ENCODE assay signal across 25 cellular contexts in the genomic region with DNA sequence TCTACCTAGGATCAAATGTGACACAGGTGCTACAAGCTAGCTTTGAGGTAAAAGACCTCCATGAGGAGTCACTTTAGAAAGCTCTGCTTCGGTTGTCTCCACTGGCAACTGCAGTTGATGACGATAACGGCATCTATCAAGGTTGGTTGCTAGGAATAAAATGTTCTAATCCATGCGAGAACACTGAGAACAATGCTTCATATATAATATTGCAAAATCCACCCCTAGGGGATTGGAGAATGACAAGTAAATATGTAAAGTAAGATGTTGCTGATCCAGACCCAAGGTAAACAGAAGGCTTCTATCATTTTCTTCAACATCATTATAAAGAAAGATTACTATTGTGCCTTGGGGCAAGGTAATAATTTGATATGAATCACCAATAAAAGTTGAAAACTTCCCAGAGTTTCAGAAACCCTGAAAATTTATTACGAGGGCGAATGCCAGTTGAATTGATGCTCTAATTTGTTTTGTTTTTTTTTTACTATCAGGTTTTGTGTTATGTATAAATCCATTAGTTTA.
"Had no signal": no experiment of that assay in that cellular context is flagged by ENCODE, and none has a peak within 500 bp of the region (broad histone marks: within the 10 kb centered on the region; RNA-seq: fewer than 3 reads in every experiment).

No MANE protein-coding gene starts in this region.

- H3K36me3 Mint-ChIP-seq: activated naive CD4-positive, alpha-beta T cell treated with anti-CD3 and anti-CD28 coated beads, Interleukin-2, amount 50 U/mL, for 24 hours; brain had no signal

- H3K36me3 ChIP-seq: esophagus muscularis mucosa, gastrocnemius medialis, left ventricle myocardium inferior, neutrophil, ovary, prostate gland, spleen, WERI-Rb-1 had no signal

- ATAC-seq: gastrocnemius medialis, natural killer cell had no signal

- H3K4me3 Mint-ChIP-seq: activated naive CD4-positive, alpha-beta T cell treated with anti-CD3 and anti-CD28 coated beads, Interleukin-2, amount 50 U/mL, for 24 hours; brain; natural killer cell had no signal

- H3K9me3 ChIP-seq: gastrocnemius medialis, neutrophil, ovary, prostate gland, testis had no signal

- DNase-seq: activated CD4-positive, alpha-beta T cell treated with anti-CD3 and anti-CD28 coated beads for 1 hour; activated CD4-positive, alpha-beta T cell treated with anti-CD3 and anti-CD28 coated beads, Interleukin-2, amount 50 U/mL, for 1 hour; activated gamma-delta T cell treated with Interleukin-2 at 50 U/mL for 16 hours; activated T-cell treated with anti-CD3 and anti-CD28 coated beads, Interleukin-2, amount 50 U/mL, for 1 hour; anterior cingulate cortex; central memory CD4-positive, alpha-beta T cell; dermis blood vessel endothelial cell; effector CD8-positive, alpha-beta T cell; gastrocnemius medialis; hippocampal formation; left ventricle myocardium inferior; midbrain; natural killer cell; ovary; spleen; stimulated activated CD4-positive, alpha-beta T cell treated with anti-CD3 and anti-CD28 coated beads, Interleukin-4, amount 100 ng/mL, for 1 hour; stimulated activated naive CD4-positive, alpha-beta T cell; trophoblast cell; WERI-Rb-1 had no signal

- H3K27ac ChIP-seq: esophagus muscularis mucosa, gastrocnemius medialis, left ventricle myocardium inferior, neutrophil, ovary, prostate gland, spleen, testis, WERI-Rb-1 had no signal

- H3K27me3 Mint-ChIP-seq: activated naive CD4-positive, alpha-beta T cell treated with anti-CD3 and anti-CD28 coated beads, Interleukin-2, amount 50 U/mL, for 24 hours; brain had no signal

- H3K4me1 Mint-ChIP-seq: activated naive CD4-positive, alpha-beta T cell treated with anti-CD3 and anti-CD28 coated beads, Interleukin-2, amount 50 U/mL, for 24 hours; brain; natural killer cell had no signal

- H3K4me3 ChIP-seq: esophagus muscularis mucosa, gastrocnemius medialis, left ventricle myocardium inferior, ovary, prostate gland, spleen, testis had no signal

- H3K27me3 ChIP-seq: esophagus muscularis mucosa, gastrocnemius medialis, neutrophil, ovary, spleen, testis had no signal

- H3K27ac Mint-ChIP-seq: activated naive CD4-positive, alpha-beta T cell treated with anti-CD3 and anti-CD28 coated beads, Interleukin-2, amount 50 U/mL, for 24 hours; natural killer cell had no signal

- H3K4me1 ChIP-seq: esophagus muscularis mucosa, gastrocnemius medialis, left ventricle myocardium inferior, prostate gland, spleen, testis had no signal
